32 cellular contexts compared by ENCODE assay signal in genomic region chr2:2910259-2910658, GRCh38.
"Had no signal": no experiment of that assay in that cellular context is flagged by ENCODE, and none has a peak within 500 bp of the region (broad histone marks: within the 10 kb centered on the region; RNA-seq: fewer than 3 reads in every experiment).

No MANE protein-coding gene starts in this region.

- H3K4me1 ChIP-seq: adrenal gland, body of pancreas, breast epithelium had no signal

- H3K36me3 ChIP-seq: adrenal gland, brain microvascular endothelial cell, breast epithelium had no signal

- H3K27ac ChIP-seq: adrenal gland, body of pancreas, brain microvascular endothelial cell, breast epithelium, VCaP had no signal

- H3K4me3 ChIP-seq: adrenal gland, body of pancreas, breast epithelium had no signal

- H3K9me3 ChIP-seq: adrenal gland, body of pancreas had no signal

- DNase-seq: activated B cell treated with CpG ODN at 0.5 μM for 24 hours; activated CD4-positive, alpha-beta memory T cell treated with anti-CD3 and anti-CD28 coated beads for 36 hours; activated CD4-positive, alpha-beta T cell treated with anti-CD3 and anti-CD28 coated beads for 4 hours; activated CD4-positive, alpha-beta T cell treated with anti-CD3 and anti-CD28 coated beads, Interleukin-2, amount 10 ng/mL, durations not matched to agents 24 days and 14 days; activated CD4-positive, alpha-beta T cell treated with anti-CD3 and anti-CD28 coated beads, Interleukin-2, amount 50 U/mL, for 1 hour; activated CD4-positive, alpha-beta T cell treated with anti-CD3 and anti-CD28 coated beads, Interleukin-2, amount 50 U/mL, for 4 hours; activated CD4-positive, CD25-positive, alpha-beta regulatory T cell treated with anti-CD3 and anti-CD28 coated beads, Interleukin-2, amount 50 U/mL, for 72 hours; activated CD8-positive, alpha-beta memory T cell treated with anti-CD3 and anti-CD28 coated beads, Interleukin-2, amount 50 U/mL, for 4 hours; activated CD8-positive, alpha-beta T cell treated with anti-CD3 and anti-CD28 coated beads for 36 hours; activated gamma-delta T cell treated with Interleukin-2 at 50 U/mL for 16 hours; activated naive CD4-positive, alpha-beta T cell; activated naive CD4-positive, alpha-beta T cell treated with anti-CD3 and anti-CD28 coated beads for 36 hours; activated naive CD4-positive, alpha-beta T cell treated with anti-CD3 and anti-CD28 coated beads, Interleukin-2, amount 50 U/mL, for 16 hours; activated naive CD8-positive, alpha-beta T cell treated with anti-CD3 and anti-CD28 coated beads for 36 hours; activated T-cell treated with anti-CD3 and anti-CD28 coated beads for 4 hours; activated T-cell treated with anti-CD3 and anti-CD28 coated beads, Interleukin-2, amount 50 U/mL, for 1 hour; activated T-cell treated with anti-CD3 and anti-CD28 coated beads, Interleukin-2, amount 50 U/mL, for 4 hours; activated T-cell treated with anti-CD3 and anti-CD28 coated beads, Interleukin-2, amount 50 U/mL, for 72 hours; amniotic stem cell; aorta; body of pancreas; brain microvascular endothelial cell; central memory CD4-positive, alpha-beta T cell; T-helper 2 cell; T-helper 9 cell had no signal

- H3K27me3 ChIP-seq: adrenal gland, body of pancreas, brain microvascular endothelial cell had no signal

- ATAC-seq: activated CD8-positive, alpha-beta T cell treated with anti-CD3 and anti-CD28 coated beads for 36 hours; activated naive CD4-positive, alpha-beta T cell treated with anti-CD3 and anti-CD28 coated beads, Interleukin-2, amount 50 U/mL, for 72 hours; activated T-cell treated with anti-CD3 and anti-CD28 coated beads, Interleukin-2, amount 50 U/mL, for 4 hours; activated T-cell treated with anti-CD3 and anti-CD28 coated beads, Interleukin-2, amount 50 U/mL, for 72 hours; activated T-helper 17 cell treated with anti-CD3 and anti-CD28 coated beads, Interleukin-2, amount 50 U/mL, for 72 hours; body of pancreas had no signal

- FAIRE-seq: astrocyte, TTC549 had no signal
